In genomic region chr10:33333260-33334169, GRCh38 we compare ENCODE assay signal across 8 cellular contexts. TPM values are rescaled to one million over a fixed set of nuclear protein-coding genes. Genes with fewer than 3 reads are reported as not detected.
DNase-seq lines count a peak whose midpoint lies in the region; ATAC-seq and TF ChIP-seq lines count a peak whose summit lies in the region.

No MANE protein-coding gene starts in this region.

- TF ChIP-seq CTCF in activated B cell treated with CpG ODN at 0.5 μM for 24 hours (IDR thresholded peaks at IDR 0.05): no peak
- TF ChIP-seq CTCF in fibroblast of mammary gland (conservative IDR thresholded peaks at IDR 0.05; ENCODE audit: control insufficient read depth, insufficient read depth, low read depth, low read length): no peak
- TF ChIP-seq CTCF in psoas muscle (IDR thresholded peaks at IDR 0.05): no peak

- DNase-seq in Caki2 (ENCODE audit: low read depth) (peak; percentile 48), HT-29 (ENCODE audit: low spot score) (peak; percentile 57), activated B cell treated with CpG ODN at 0.5 μM for 24 hours (no peak), fibroblast of mammary gland (ENCODE audit: low read depth) (peak; percentile 42), psoas muscle (no peak), retina (no peak), sciatic nerve (ENCODE audit: low spot score) (no peak)

- POLR2A ChIA-PET in activated B cell treated with CpG ODN at 0.5 μM for 24 hours (lab: Charles Lee): no interaction called here

- H3K9me3 Mint-ChIP-seq in activated B cell treated with CpG ODN at 0.5 μM for 24 hours: no peaks in the 10 kb centered on the region

- no peak for ATAC-seq in activated B cell treated with CpG ODN at 0.5 μM for 24 hours (ENCODE audit: low read depth)
- no peak for ATAC-seq in psoas muscle
- ATAC-seq in sciatic nerve: no peak
- no peak for ATAC-seq in GM21515 (IDR thresholded peaks at IDR 0.05; ENCODE audit: unreplicated experiment)

- peak overlapping the region; percentile 57 for H3K4me3 Mint-ChIP-seq in activated B cell treated with CpG ODN at 0.5 μM for 24 hours

- peak overlapping the region; percentile 84 for H3K4me3 ChIP-seq in fibroblast of mammary gland (ENCODE audit: control insufficient read depth, low read depth, low read length)
- peak overlapping the region; percentile 84 for H3K4me3 ChIP-seq in psoas muscle

- no peaks in the 10 kb centered on the region for H3K27me3 ChIP-seq in psoas muscle (ENCODE audit: insufficient read depth in 3 of 3, low read length in 2 of 3)

- H3K4me1 Mint-ChIP-seq in activated B cell treated with CpG ODN at 0.5 μM for 24 hours: peaks cover 17% of the 10 kb centered on the region

- CTCF ChIA-PET in activated B cell treated with CpG ODN at 0.5 μM for 24 hours (lab: Charles Lee): interaction anchor here (1.2 to 1.4 kb wide), 3 partner anchors 9 to 29 kb away, joined by 3 to 5 read pairs (median 5); no protein-coding TSS in a partner anchor

- peaks cover 0 to 17% of the 10 kb centered on the region in 2 donors for H3K36me3 ChIP-seq in psoas muscle (ENCODE audit: insufficient read depth in 1 of 2, low read depth in 1 of 2)

- H3K27ac Mint-ChIP-seq in activated B cell treated with CpG ODN at 0.5 μM for 24 hours: no peak overlapping the region

- H3K4me1 ChIP-seq in psoas muscle: peaks cover 17% of the 10 kb centered on the region

- H3K27me3 Mint-ChIP-seq in activated B cell treated with CpG ODN at 0.5 μM for 24 hours: peaks cover 46% of the 10 kb centered on the region

- H3K9me3 ChIP-seq in psoas muscle: no peaks in the 10 kb centered on the region

- H3K36me3 Mint-ChIP-seq in activated B cell treated with CpG ODN at 0.5 μM for 24 hours (ENCODE audit: low read depth): no peaks in the 10 kb centered on the region

- peak overlapping the region; percentile 85 for H3K27ac ChIP-seq in psoas muscle

- intact Hi-C loops in activated B cell treated with CpG ODN at 0.5 μM for 24 hours (cut with micrococcal nuclease): no loop called here
- intact Hi-C loops in psoas muscle (cut with DNase I): loop anchor here (2.0 to 10.0 kb wide), 7 partner anchors 139 to 1304 kb away; no protein-coding TSS in a partner anchor
- intact Hi-C loops in sciatic nerve (cut with DNase I): loop anchor here (10.0 kb wide), 1 partner anchor 1301 kb away; no protein-coding TSS in a partner anchor

- WGBS in psoas muscle, 3 donors: 12 to 15% (median 12%) methylated on average over 9 of the region's 9 CpGs

- in situ Hi-C loops in Caki2 (cut with HindIII; ENCODE audit: low pct_unique_long_range_greater_than_20kb, low sequenced_read_pairs): no loop called here

RNA-seq across cellular contexts. Expression of gene NRP1, which starts 1.0 kb away (rescaled TPM):
- total RNA-seq in Caki2 (2014; rRNA removed; shearing (Covaris generic); ENCODE audit: low replicate concordance): 18.1 and 18.4 TPM in 2 replicates
- 9.1 and 15.7 TPM in 2 replicates for total RNA-seq in HT-29 (2014; rRNA removed; shearing (Covaris generic))
- total RNA-seq in activated B cell treated with CpG ODN at 0.5 μM for 24 hours (not detected in 2 replicates), psoas muscle (10 to 100 TPM; 29.1 to 54.8 (median 42.9) TPM), sciatic nerve (156 TPM)
- 10 to 100 TPM; 10.9 to 31.2 (median 11.4) TPM for polyA plus RNA-seq in psoas muscle

Comparison
In these comparisons a context has a peak if more than half of its experiments do, and no peak if none do; other contexts are left out.
1. DNase-seq: peak in Caki2 (single experiment), HT-29 (single experiment) and fibroblast of mammary gland (single experiment); none in activated B cell treated with CpG ODN at 0.5 μM for 24 hours (single experiment), psoas muscle (0 of 2), retina (single experiment) and sciatic nerve (single experiment).